Comparison of ENCODE assay signal across 26 cellular contexts in the genomic region with DNA sequence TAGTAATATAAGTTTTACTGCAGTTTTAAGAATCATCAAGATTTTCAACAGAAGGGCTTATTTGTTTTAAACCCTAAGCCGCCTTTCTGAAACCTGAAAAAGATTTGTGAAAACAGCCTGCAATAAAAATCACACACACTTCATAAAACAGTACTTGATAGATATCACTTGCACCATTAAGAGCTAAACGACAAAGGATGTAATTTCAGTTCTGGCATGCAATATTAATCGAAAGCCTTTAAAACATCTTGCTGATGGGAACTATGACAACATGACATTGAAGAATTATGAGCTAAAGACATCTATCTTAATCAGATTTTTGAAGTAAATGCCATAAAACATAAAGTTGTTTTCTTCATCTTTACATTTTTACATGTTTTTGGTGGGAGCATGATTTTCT.
"Had no signal": no experiment of that assay in that cellular context is flagged by ENCODE, and none has a peak within 500 bp of the region (broad histone marks: within the 10 kb centered on the region; RNA-seq: fewer than 3 reads in every experiment).

No MANE protein-coding gene starts in this region.

- H3K27me3 ChIP-seq: colonic mucosa, gastrocnemius medialis, heart left ventricle, hepatocyte, sigmoid colon, testis, tibial artery had no signal

- H2AFZ ChIP-seq: hepatocyte had no signal

- H3K27ac Mint-ChIP-seq: dendritic cell treated with granulocyte-macrophage colony-stimulating factor and Interleukin-4, amounts not matched to agents 40 ng/mL and 50 ng/mL, for 4 days; endodermal cell; naive thymus-derived CD8-positive, alpha-beta T cell; stimulated activated memory B cell treated with anti-CD40 and anti-IgM and Interleukin-4, amounts not matched to agents 10 μg/mL and 1 μg/mL and 100 μg/mL, for 72 hours; type B pancreatic cell had no signal

- H3K4me3 ChIP-seq: colonic mucosa, gastrocnemius medialis, heart left ventricle, hepatocyte, left ventricle myocardium inferior, lower lobe of right lung, prostate gland, sigmoid colon, testis, tibial artery had no signal

- H3K4me2 ChIP-seq: hepatocyte had no signal

- H3K4me1 Mint-ChIP-seq: naive thymus-derived CD8-positive, alpha-beta T cell; stimulated activated memory B cell treated with anti-CD40 and anti-IgM and Interleukin-4, amounts not matched to agents 10 μg/mL and 1 μg/mL and 100 μg/mL, for 72 hours had no signal

- H3K36me3 ChIP-seq: colonic mucosa, gastrocnemius medialis, heart left ventricle, left ventricle myocardium inferior, lower lobe of right lung, prostate gland, sigmoid colon, tibial artery had no signal

- H3K27ac ChIP-seq: colonic mucosa, epithelial cell of prostate, gastrocnemius medialis, heart left ventricle, hepatocyte, left ventricle myocardium inferior, lower lobe of right lung, prostate gland, sigmoid colon, testis, tibial artery had no signal

- DNase-seq: colonic mucosa; effector CD8-positive, alpha-beta T cell; endodermal cell; foreskin fibroblast; gastrocnemius medialis; heart left ventricle; left cardiac atrium; left ventricle myocardium inferior; lower lobe of right lung; naive thymus-derived CD8-positive, alpha-beta T cell; right cardiac atrium; sigmoid colon; stimulated activated CD4-positive, alpha-beta T cell treated with anti-CD3 and anti-CD28 coated beads, Interleukin-2, amount 100 ng/mL, for 24 hours; stimulated activated CD4-positive, alpha-beta T cell treated with anti-CD3 and anti-CD28 coated beads, Interleukin-4, amount 100 ng/mL, for 24 hours; stimulated activated naive CD8-positive, alpha-beta T cell treated with anti-CD3 and anti-CD28 coated beads, Interleukin-15, Interleukin-2, amounts not matched to agents 100 U/mL and 50 U/mL, for 24 hours; substantia nigra; testis; tibial artery had no signal

- H3K4me1 ChIP-seq: colonic mucosa, gastrocnemius medialis, heart left ventricle, left ventricle myocardium inferior, lower lobe of right lung, prostate gland, sigmoid colon, testis, tibial artery had no signal

- H3K9me3 Mint-ChIP-seq: dendritic cell treated with granulocyte-macrophage colony-stimulating factor and Interleukin-4, amounts not matched to agents 40 ng/mL and 50 ng/mL, for 4 days; naive thymus-derived CD8-positive, alpha-beta T cell; stimulated activated memory B cell treated with anti-CD40 and anti-IgM and Interleukin-4, amounts not matched to agents 10 μg/mL and 1 μg/mL and 100 μg/mL, for 72 hours had no signal

- H3K36me3 Mint-ChIP-seq: naive thymus-derived CD8-positive, alpha-beta T cell; stimulated activated memory B cell treated with anti-CD40 and anti-IgM and Interleukin-4, amounts not matched to agents 10 μg/mL and 1 μg/mL and 100 μg/mL, for 72 hours had no signal

- H3K27me3 Mint-ChIP-seq: dendritic cell treated with granulocyte-macrophage colony-stimulating factor and Interleukin-4, amounts not matched to agents 40 ng/mL and 50 ng/mL, for 4 days; stimulated activated memory B cell treated with anti-CD40 and anti-IgM and Interleukin-4, amounts not matched to agents 10 μg/mL and 1 μg/mL and 100 μg/mL, for 72 hours; type B pancreatic cell had no signal

- H3K4me3 Mint-ChIP-seq: dendritic cell treated with granulocyte-macrophage colony-stimulating factor and Interleukin-4, amounts not matched to agents 40 ng/mL and 50 ng/mL, for 4 days; endodermal cell; naive thymus-derived CD8-positive, alpha-beta T cell; neural crest cell; stimulated activated memory B cell treated with anti-CD40 and anti-IgM and Interleukin-4, amounts not matched to agents 10 μg/mL and 1 μg/mL and 100 μg/mL, for 72 hours; type B pancreatic cell had no signal

- H3K9me3 ChIP-seq: colonic mucosa, gastrocnemius medialis, prostate gland, sigmoid colon, testis had no signal

- ATAC-seq: esophagus mucosa; gastrocnemius medialis; heart left ventricle; left cardiac atrium; lower lobe of right lung; naive thymus-derived CD8-positive, alpha-beta T cell; right cardiac atrium; stimulated activated memory B cell treated with anti-CD40 and anti-IgM and Interleukin-4, amounts not matched to agents 10 μg/mL and 1 μg/mL and 100 μg/mL, for 72 hours; stimulated activated naive CD8-positive, alpha-beta T cell treated with anti-CD3 and anti-CD28 coated beads, Interleukin-15, Interleukin-2, amounts not matched to agents 100 U/mL and 50 U/mL, for 24 hours had no signal
